In the genomic region with DNA sequence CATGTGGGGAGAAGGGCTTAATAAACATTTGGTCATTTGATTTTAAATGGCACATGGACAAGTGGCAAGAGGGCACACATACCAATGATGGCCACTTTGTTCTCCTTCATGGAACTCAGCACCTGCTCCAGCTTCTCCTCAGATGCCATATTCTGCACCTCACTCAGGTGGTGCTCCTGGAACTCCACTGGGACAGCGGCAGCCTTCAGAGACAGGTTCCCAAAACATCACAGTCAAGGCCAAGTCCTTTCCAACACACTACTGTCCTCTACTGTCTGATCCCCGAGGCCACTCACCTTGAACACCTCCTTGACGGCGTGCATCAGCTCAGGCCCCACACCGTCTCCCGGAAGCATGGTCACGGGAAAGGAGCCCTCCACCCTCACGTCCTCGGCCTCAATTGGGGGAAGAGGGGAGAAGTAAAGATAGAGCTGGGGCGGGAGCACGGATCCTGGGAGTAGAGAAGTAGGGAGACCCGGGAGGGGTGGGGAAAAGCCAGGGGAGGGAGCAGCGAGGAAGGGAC, we compare ENCODE assay signal across 8 cellular contexts. TPM values are rescaled to one million over a fixed set of nuclear protein-coding genes. Genes with fewer than 3 reads are reported as not detected.
A peak's percentile ranks its signal among the peaks of the same experiment; 100 is the strongest.
DNase-seq lines count a peak whose midpoint lies in the region; ATAC-seq and TF ChIP-seq lines count a peak whose summit lies in the region.

No MANE protein-coding gene starts in this region.

- intact Hi-C loops in esophagus squamous epithelium (cut with DNase I): no loop called here

- peaks cover 10% of the 10 kb centered on the region for H3K36me3 Mint-ChIP-seq in progenitor cell of endocrine pancreas (ENCODE audit: insufficient read depth)

- TF ChIP-seq POLR2A in Peyer's patch (IDR thresholded peaks at IDR 0.05) (no peak), esophagus squamous epithelium (IDR thresholded peaks at IDR 0.05) (no peak)

- H3K9me3 ChIP-seq in Peyer's patch: no peaks in the 10 kb centered on the region
- H3K9me3 ChIP-seq in esophagus squamous epithelium: no peaks in the 10 kb centered on the region

- H3K27me3 Mint-ChIP-seq in progenitor cell of endocrine pancreas: peaks cover 17% of the 10 kb centered on the region

- no peaks in the 10 kb centered on the region for H3K27me3 ChIP-seq in Peyer's patch
- H3K27me3 ChIP-seq in esophagus squamous epithelium: no peaks in the 10 kb centered on the region

- peak overlapping the region; percentile 96 for H3K27ac Mint-ChIP-seq in progenitor cell of endocrine pancreas

- peaks cover 7% of the 10 kb centered on the region for H3K4me1 Mint-ChIP-seq in progenitor cell of endocrine pancreas (ENCODE audit: low read depth)

- H3K4me3 ChIP-seq in GM08714 (ENCODE audit: low read length) (peak overlapping the region; percentile 84), Peyer's patch (peak overlapping the region; percentile 73 to 91 (median 84)), esophagus squamous epithelium (peak overlapping the region; percentile 60 to 99 (median 88))

- peak overlapping the region; percentile 80 for H3K4me3 Mint-ChIP-seq in progenitor cell of endocrine pancreas (ENCODE audit: low read depth)

- no peak for ATAC-seq in GM18909 (IDR thresholded peaks at IDR 0.05; ENCODE audit: poor library complexity, unreplicated experiment)

- DNase-seq in Peyer's patch (no peak), esophagus squamous epithelium (lab: John Stamatoyannopoulos, UW) (no peak), progenitor cell of endocrine pancreas (ENCODE audit: low spot score, unreplicated experiment) (no peak), SHP77 (lab: John Stamatoyannopoulos, UW) (no peak), RPMI8226 (no peak), SKM-1 (lab: John Stamatoyannopoulos, UW; ENCODE audit: unreplicated experiment) (no peak)

- TF ChIP-seq CTCF in Peyer's patch (IDR thresholded peaks at IDR 0.05) (no peak), esophagus squamous epithelium (IDR thresholded peaks at IDR 0.05) (no peak), progenitor cell of endocrine pancreas (IDR thresholded peaks at IDR 0.05; ENCODE audit: unreplicated experiment) (no peak)

- H3K9me3 Mint-ChIP-seq in progenitor cell of endocrine pancreas (ENCODE audit: low read depth): no peaks in the 10 kb centered on the region

- H3K4me1 ChIP-seq in Peyer's patch (peaks cover 0 to 11% (median 6%) of the 10 kb centered on the region in 4 donors), esophagus squamous epithelium (peaks cover 10 to 20% (median 13%) of the 10 kb centered on the region in 3 donors)

- H3K36me3 ChIP-seq in Peyer's patch (peaks cover 0 to 42% (median 0%) of the 10 kb centered on the region in 3 donors), esophagus squamous epithelium (peaks cover 0 to 49% (median 20%) of the 10 kb centered on the region in 3 donors)

- H3K27ac ChIP-seq in Peyer's patch (peak overlapping the region; percentile 73 to 92 (median 82)), esophagus squamous epithelium (peak overlapping the region; percentile 77 to 93 (median 90))

- 3 to 18% methylated on average over 6 to 7 of the region's 13 CpGs for WGBS in esophagus squamous epithelium, 2 donors

RNA-seq across cellular contexts. Expression of a gene that starts 0.6 kb away (rescaled TPM):
- total RNA-seq in Peyer's patch (100 to 1,000 TPM; 113 to 156 (median 134) TPM), esophagus squamous epithelium (100 to 1,000 TPM in 3 of 4 donors, 10 to 100 TPM in 1; 77.4 to 136 (median 123) TPM), progenitor cell of endocrine pancreas (98.9 and 108 TPM in 2 replicates)

RNA-seq across cellular contexts. Expression of a gene that starts 11.0 kb away (rescaled TPM):
- 100 to 1,000 TPM in 2 of 4 donors, 10 to 100 TPM in 2; 53.8 to 289 (median 94.2) TPM for total RNA-seq in Peyer's patch
- 100 to 1,000 TPM in 3 of 4 donors, 10 to 100 TPM in 1; 73.0 to 174 (median 137) TPM for total RNA-seq in esophagus squamous epithelium
- total RNA-seq in progenitor cell of endocrine pancreas: 271 and 282 TPM in 2 replicates

RNA-seq across cellular contexts. Expression of a gene that starts 29.2 kb away (rescaled TPM):
- total RNA-seq in Peyer's patch: 10 to 100 TPM in 1 of 4 donors, 1 to 10 TPM in 3; 1.4 to 17.3 (median 5.1) TPM
- total RNA-seq in esophagus squamous epithelium: 10 to 100 TPM in 1 of 4 donors, 1 to 10 TPM in 3; 3.2 to 10.4 (median 7.2) TPM
- total RNA-seq in progenitor cell of endocrine pancreas: 63.8 and 64.9 TPM in 2 replicates
